Comparison of ENCODE assay signal across 8 cellular contexts in genomic region chr13:28719227-28719562, GRCh38. TPM values are rescaled to one million over a fixed set of nuclear protein-coding genes. Genes with fewer than 3 reads are reported as not detected.
DNase-seq lines count a peak whose midpoint lies in the region; ATAC-seq, FAIRE-seq and TF ChIP-seq lines count a peak whose summit lies in the region.

No MANE protein-coding gene starts in this region.

- peak overlapping the region; percentile 67 to 88 for H3K4me3 ChIP-seq in kidney (ENCODE audit: low read length in 2 of 2)
- peak overlapping the region; percentile 76 to 81 for H3K4me3 ChIP-seq in testis

- peaks cover 7 to 9% of the 10 kb centered on the region in 2 donors for H3K4me1 ChIP-seq in kidney (ENCODE audit: control insufficient read depth in 1 of 2, insufficient read depth in 1 of 2, low read depth in 1 of 2, low read length in 2 of 2)
- peaks cover 17% of the 10 kb centered on the region for H3K4me1 ChIP-seq in testis

- peak overlapping the region in 1 of 2 donors; percentile 71 for H3K9ac ChIP-seq in kidney (ENCODE audit: low read length in 2 of 2)

- H3K9me3 Mint-ChIP-seq in T-helper 1 cell treated with Interleukin-12 subunit alpha and Interleukin-12 subunit beta and Interleukin-4 antibody, amounts not matched to agents 30 μg/mL and 1 μg/mL, for 36 hours: no peaks in the 10 kb centered on the region
- H3K9me3 Mint-ChIP-seq in activated naive CD8-positive, alpha-beta T cell treated with anti-CD3 and anti-CD28 coated beads for 36 hours: no peaks in the 10 kb centered on the region

- H3K36me3 ChIP-seq in kidney (ENCODE audit: control insufficient read depth in 1 of 2, insufficient read depth in 2 of 2, low read length in 2 of 2): no peaks in the 10 kb centered on the region
- no peaks in the 10 kb centered on the region for H3K36me3 ChIP-seq in testis (ENCODE audit: low read depth, missing control alignments)

- ATAC-seq in GM18519 (IDR thresholded peaks at IDR 0.05; ENCODE audit: low FRiP score, unreplicated experiment): no peak

- 10 to 11% methylated on average over 8 to 9 of the region's 9 CpGs for WGBS in testis, 2 donors

- H3K36me3 Mint-ChIP-seq in T-helper 1 cell treated with Interleukin-12 subunit alpha and Interleukin-12 subunit beta and Interleukin-4 antibody, amounts not matched to agents 30 μg/mL and 1 μg/mL, for 36 hours (ENCODE audit: low read depth): peaks cover 8% of the 10 kb centered on the region
- H3K36me3 Mint-ChIP-seq in activated naive CD8-positive, alpha-beta T cell treated with anti-CD3 and anti-CD28 coated beads for 36 hours: no peaks in the 10 kb centered on the region

- H3K27me3 ChIP-seq in testis: no peaks in the 10 kb centered on the region

- no peak for DNase-seq in T-helper 1 cell
- DNase-seq in activated naive CD8-positive, alpha-beta T cell treated with anti-CD3 and anti-CD28 coated beads for 36 hours: no peak
- no peak for DNase-seq in kidney
- no peak for DNase-seq in testis
- DNase-seq in stimulated activated CD8-positive, alpha-beta memory T cell treated with anti-CD3 and anti-CD28 coated beads, Interleukin-4, amount 100 ng/mL, for 48 hours: no peak
- no peak for DNase-seq in occipital lobe (lab: John Stamatoyannopoulos, UW)

- no peak for FAIRE-seq in kidney (lab: Jason Lieb, UNC)

- H3K27ac ChIP-seq in kidney (ENCODE audit: low read depth in 2 of 2, low read length in 2 of 2) (peak overlapping the region; percentile 56 to 90), testis (peak overlapping the region in 1 of 2 donors; percentile 92)

- intact Hi-C loops in kidney (cut with DNase I) (no loop called here), testis (cut with DNase I; ENCODE audit: low total_unique reads) (no loop called here)

- H3K4me3 Mint-ChIP-seq in T-helper 1 cell treated with Interleukin-12 subunit alpha and Interleukin-12 subunit beta and Interleukin-4 antibody, amounts not matched to agents 30 μg/mL and 1 μg/mL, for 36 hours: peak overlapping the region; percentile 89
- H3K4me3 Mint-ChIP-seq in activated naive CD8-positive, alpha-beta T cell treated with anti-CD3 and anti-CD28 coated beads for 36 hours: peak overlapping the region; percentile 94

- peak overlapping the region; percentile 46 for H3K27ac Mint-ChIP-seq in T-helper 1 cell treated with Interleukin-12 subunit alpha and Interleukin-12 subunit beta and Interleukin-4 antibody, amounts not matched to agents 30 μg/mL and 1 μg/mL, for 36 hours
- peak overlapping the region; percentile 96 for H3K27ac Mint-ChIP-seq in activated naive CD8-positive, alpha-beta T cell treated with anti-CD3 and anti-CD28 coated beads for 36 hours

- no peak for TF ChIP-seq POLR2A in testis (IDR thresholded peaks at IDR 0.05)

- H3K4me1 Mint-ChIP-seq in T-helper 1 cell treated with Interleukin-12 subunit alpha and Interleukin-12 subunit beta and Interleukin-4 antibody, amounts not matched to agents 30 μg/mL and 1 μg/mL, for 36 hours (ENCODE audit: low read depth): peaks cover 20% of the 10 kb centered on the region
- H3K4me1 Mint-ChIP-seq in activated naive CD8-positive, alpha-beta T cell treated with anti-CD3 and anti-CD28 coated beads for 36 hours: peaks cover 26% of the 10 kb centered on the region

- no peak for TF ChIP-seq CTCF in kidney (IDR thresholded peaks at IDR 0.05; ENCODE audit: borderline replicate concordance, extremely low read depth, insufficient read depth)
- TF ChIP-seq CTCF in testis (IDR thresholded peaks at IDR 0.05): no peak

- H3K9me3 ChIP-seq in kidney (ENCODE audit: control insufficient read depth in 1 of 2, low read length in 2 of 2): no peaks in the 10 kb centered on the region
- H3K9me3 ChIP-seq in testis: no peaks in the 10 kb centered on the region

- peaks cover 7% of the 10 kb centered on the region for H3K27me3 Mint-ChIP-seq in T-helper 1 cell treated with Interleukin-12 subunit alpha and Interleukin-12 subunit beta and Interleukin-4 antibody, amounts not matched to agents 30 μg/mL and 1 μg/mL, for 36 hours (ENCODE audit: low read depth)
- no peaks in the 10 kb centered on the region for H3K27me3 Mint-ChIP-seq in activated naive CD8-positive, alpha-beta T cell treated with anti-CD3 and anti-CD28 coated beads for 36 hours

RNA-seq across cellular contexts. Expression of gene SLC46A3, which starts 0.4 kb away (rescaled TPM):
- total RNA-seq in activated naive CD8-positive, alpha-beta T cell treated with anti-CD3 and anti-CD28 coated beads for 36 hours: 1 to 10 TPM; 2.6 to 3.2 TPM
- total RNA-seq in kidney (16.7 TPM), testis (10 to 100 TPM; 30.5 to 36.0 TPM), occipital lobe (3.3 TPM)
- polyA plus RNA-seq in kidney (ENCODE audit: insufficient read depth, low read depth, low replicate concordance) (30.0 TPM), testis (ENCODE audit: insufficient read depth, low read depth, low replicate concordance) (22.9 TPM)
